ENCODE assay signal across 26 cellular contexts in genomic region chr19:17357724-17358123, GRCh38. TPM values are rescaled to one million over a fixed set of nuclear protein-coding genes. Genes with fewer than 3 reads are reported as not detected.
DNase-seq lines count a peak whose midpoint lies in the region; ATAC-seq and TF ChIP-seq lines count a peak whose summit lies in the region.
"Had no signal": no experiment of that assay in that cellular context is flagged by ENCODE, and none has a peak within 500 bp of the region (broad histone marks: within the 10 kb centered on the region; RNA-seq: fewer than 3 reads in every experiment).

No MANE protein-coding gene starts in this region.

- no peaks in the 10 kb centered on the region for H3K27me3 ChIP-seq in layer of hippocampus (ENCODE audit: control insufficient read depth, insufficient read depth, low read length)
- H3K27me3 ChIP-seq in stomach, result peaks cover 0 to 6% (median 0%) of the 10 kb centered on the region in 3 donors
- H3K27me3 ChIP-seq: neural progenitor cell had no signal

- H3K36me3 ChIP-seq in stomach, result no peaks in the 10 kb centered on the region
- H3K36me3 ChIP-seq: neural progenitor cell had no signal

- H3K9me3 ChIP-seq in stomach, result no peaks in the 10 kb centered on the region

- peaks cover 6% of the 10 kb centered on the region for H3K27me3 Mint-ChIP-seq in activated naive CD8-positive, alpha-beta T cell treated with anti-CD3 and anti-CD28 coated beads, Interleukin-2, amount 50 U/mL, for 24 hours

- no peaks in the 10 kb centered on the region for H3K4me1 Mint-ChIP-seq in activated naive CD8-positive, alpha-beta T cell treated with anti-CD3 and anti-CD28 coated beads, Interleukin-2, amount 50 U/mL, for 24 hours

- DNase-seq in COLO668 (lab: John Stamatoyannopoulos, UW; ENCODE audit: unreplicated experiment) (peak; percentile 9), NCI-H774 (lab: John Stamatoyannopoulos, UW) (peak; percentile 40), stomach (no peak), GM13977 (ENCODE audit: low spot score) (no peak), NK-92 (lab: John Stamatoyannopoulos, UW; ENCODE audit: unreplicated experiment) (no peak)
- no peak for DNase-seq in activated naive CD8-positive, alpha-beta T cell treated with anti-CD3 and anti-CD28 coated beads, Interleukin-2, amount 50 U/mL, for 24 hours
- DNase-seq: activated CD8-positive, alpha-beta T cell treated with anti-CD3 and anti-CD28 coated beads, Interleukin-2, amount 10 ng/mL, durations not matched to agents 7 days and 5 days; activated naive CD4-positive, alpha-beta T cell treated with Interleukin-2 at 50 U/mL for 16 hours; amygdala; DMS 273 treated with DMSO at 0.1 percent for 48 hours; hypothalamus; NCI-H1105 treated with DMSO at 0.1 percent for 48 hours; NCI-H526; SIG-M5; stimulated activated CD4-positive, alpha-beta T cell treated with anti-CD3 and anti-CD28 coated beads, Interleukin-4, amount 100 ng/mL, for 1 hour; stimulated activated naive CD4-positive, alpha-beta T cell treated with Interleukin-2 at 50 U/mL for 16 hours had no signal

- H3K27ac Mint-ChIP-seq in activated naive CD8-positive, alpha-beta T cell treated with anti-CD3 and anti-CD28 coated beads, Interleukin-2, amount 50 U/mL, for 24 hours, result no peak overlapping the region
- H3K27ac Mint-ChIP-seq: activated CD8-positive, alpha-beta T cell treated with anti-CD3 and anti-CD28 coated beads, Interleukin-2, amount 10 ng/mL, durations not matched to agents 7 days and 5 days; neural progenitor cell had no signal

- no peaks in the 10 kb centered on the region for H3K36me3 Mint-ChIP-seq in activated naive CD8-positive, alpha-beta T cell treated with anti-CD3 and anti-CD28 coated beads, Interleukin-2, amount 50 U/mL, for 24 hours (ENCODE audit: low read depth)
- H3K36me3 Mint-ChIP-seq: CD14-positive monocyte, neural progenitor cell had no signal

- ATAC-seq in activated naive CD8-positive, alpha-beta T cell treated with anti-CD3 and anti-CD28 coated beads, Interleukin-2, amount 50 U/mL, for 24 hours, result no peak
- ATAC-seq: activated CD4-positive, CD25-positive, alpha-beta regulatory T cell treated with anti-CD3 and anti-CD28 coated beads, Interleukin-2, amount 50 U/mL, for 24 hours; activated CD8-positive, alpha-beta T cell treated with anti-CD3 and anti-CD28 coated beads, Interleukin-2, amount 10 ng/mL, durations not matched to agents 7 days and 5 days had no signal

- H3K4me1 ChIP-seq in stomach, result peaks cover 0 to 5% (median 0%) of the 10 kb centered on the region in 4 donors
- H3K4me1 ChIP-seq: neural progenitor cell had no signal

- in situ Hi-C loops in GM13977 (cut with MboI; ENCODE audit: low pct_unique_long_range_greater_than_20kb, low sequenced_read_pairs, unreplicated experiment), result no loop called here

- TF ChIP-seq CTCF in stomach (IDR thresholded peaks at IDR 0.05), result no peak
- no peak for TF ChIP-seq CTCF in GM13977 (IDR thresholded peaks at IDR 0.05; ENCODE audit: extremely low read depth, insufficient read depth, missing control alignments)

- TF ChIP-seq EP300 in stomach (IDR thresholded peaks at IDR 0.05), result no peak

- intact Hi-C loops in stomach (cut with DNase I; ENCODE audit: low total_unique reads), result no loop called here

- no peak for TF ChIP-seq POLR2A in stomach (IDR thresholded peaks at IDR 0.05)

- 32 to 43% (median 39%) methylated on average over 11 of the region's 11 CpGs for WGBS in stomach, 5 donors

- no peak overlapping the region for H3K4me3 Mint-ChIP-seq in activated naive CD8-positive, alpha-beta T cell treated with anti-CD3 and anti-CD28 coated beads, Interleukin-2, amount 50 U/mL, for 24 hours
- H3K4me3 Mint-ChIP-seq: activated CD8-positive, alpha-beta T cell treated with anti-CD3 and anti-CD28 coated beads, Interleukin-2, amount 10 ng/mL, durations not matched to agents 7 days and 5 days; CD14-positive monocyte; neural progenitor cell had no signal

- peak overlapping the region; percentile 35 for H3K27ac ChIP-seq in layer of hippocampus (ENCODE audit: low read depth, low read length)
- peak overlapping the region in 3 of 5 donors; percentile 23 to 41 (median 40) for H3K27ac ChIP-seq in stomach
- H3K27ac ChIP-seq: epithelial cell of prostate, HL-60, neural progenitor cell had no signal

- no peak overlapping the region for H3K4me3 ChIP-seq in stomach
- H3K4me3 ChIP-seq: neural progenitor cell had no signal

- H3K9me3 Mint-ChIP-seq in activated naive CD8-positive, alpha-beta T cell treated with anti-CD3 and anti-CD28 coated beads, Interleukin-2, amount 50 U/mL, for 24 hours, result no peaks in the 10 kb centered on the region
- H3K9me3 Mint-ChIP-seq: CD14-positive monocyte, neural progenitor cell had no signal

RNA-seq across cellular contexts. Expression of gene PLVAP, which starts 19.4 kb away (rescaled TPM):
- 10 to 100 TPM in 4 of 5 donors, 1 to 10 TPM in 1; 5.8 to 62.2 (median 25.0) TPM for total RNA-seq in stomach
- 10 to 100 TPM; 34.5 to 95.1 (median 48.6) TPM for polyA plus RNA-seq in stomach
- total RNA-seq: fibroblast of villous mesenchyme, G401, H4 had no signal

RNA-seq across cellular contexts. Expression of gene GTPBP3, which starts 20.4 kb away (rescaled TPM):
- 10 to 100 TPM; 17.1 to 93.9 (median 68.7) TPM for total RNA-seq in stomach
- polyA plus RNA-seq in stomach, result 10 to 100 TPM; 11.2 to 11.8 (median 11.4) TPM

RNA-seq across cellular contexts. Expression of gene ANO8, which starts 23.1 kb away (rescaled TPM):
- total RNA-seq in stomach, result 10 to 100 TPM in 4 of 5 donors, 1 to 10 TPM in 1; 2.9 to 37.9 (median 23.0) TPM
- polyA plus RNA-seq in stomach, result 1 to 10 TPM; 1.1 to 5.1 (median 3.6) TPM

RNA-seq across cellular contexts. Expression of gene CCDC194, which starts 36.3 kb away (rescaled TPM):
- total RNA-seq in stomach, result not detected
- polyA plus RNA-seq in stomach, result not detected
- total RNA-seq: fibroblast of villous mesenchyme, H4, lung microvascular endothelial cell had no signal
- polyA plus RNA-seq: CD14-positive monocyte had no signal

RNA-seq across cellular contexts. Expression of gene BST2, which starts 47.7 kb away (rescaled TPM):
- 100 to 1,000 TPM in 2 of 5 donors, 10 to 100 TPM in 2, 1 to 10 TPM in 1; 6.4 to 182 (median 38.4) TPM for total RNA-seq in stomach
- 10 to 100 TPM; 34.4 to 68.0 (median 59.1) TPM for polyA plus RNA-seq in stomach

Comparison
In these comparisons a context has a peak if more than half of its experiments do, and no peak if none do; other contexts are left out.
1. DNase-seq: peak in COLO668 (single experiment) and NCI-H774 (single experiment); none in stomach (single experiment), GM13977 (single experiment), activated naive CD8-positive, alpha-beta T cell treated with anti-CD3 and anti-CD28 coated beads, Interleukin-2, amount 50 U/mL, for 24 hours (single experiment) and NK-92 (single experiment).